1 cellular context compared by ENCODE assay signal in genomic region chr14:35342160-35343010, GRCh38.
TF ChIP-seq lines count a peak whose summit lies in the region.

No MANE protein-coding gene starts in this region.

TF ChIP-seq in SK-N-SH, 30 proteins besides CTCF, POLR2A, EP300 and RAD21 (continued from another document):
- no peak for TF ChIP-seq PBX3 (IDR thresholded peaks at IDR 0.05)
- no peak for TF ChIP-seq FOSL2 (IDR thresholded peaks at IDR 0.05; ENCODE audit: borderline replicate concordance, low read depth)
